ENCODE assay signal across 8 cellular contexts in genomic region chr3:153768559-153769469, GRCh38.
DNase-seq lines count a peak whose midpoint lies in the region; ATAC-seq and TF ChIP-seq lines count a peak whose summit lies in the region.

No MANE protein-coding gene starts in this region.

- no peaks in the 10 kb centered on the region for H3K27me3 ChIP-seq in left lung

- peak; percentile 5 for DNase-seq in AG04449 (ENCODE audit: low read depth, low spot score)
- DNase-seq in NCI-H1105 (lab: John Stamatoyannopoulos, UW), result peak; percentile 41
- DNase-seq in UCSD-AML1 (lab: John Stamatoyannopoulos, UW; ENCODE audit: unreplicated experiment), result peak; percentile 28
- DNase-seq in cerebellar cortex (ENCODE audit: low spot score), result peak; percentile 21
- DNase-seq in left lung, result no peak
- DNase-seq in stimulated activated CD8-positive, alpha-beta memory T cell treated with anti-CD3 and anti-CD28 coated beads, Interleukin-2, amount 100 ng/mL, for 1 hour (ENCODE audit: low read depth in 2 of 2), result peak; percentile 21

- intact Hi-C loops in left lung (cut with DNase I), result loop anchor here in 1 of 2 donors (5.0 to 10.0 kb wide), 2 partner anchors 607 to 724 kb away; partner anchors contain the start of gene RAP2B

- CTCF ChIA-PET in AG04449 (lab: Yijun Ruan, JAX), result interaction anchor here (0.7 to 3.2 kb wide), 12 partner anchors 11 to 755 kb away, joined by 3 to 25 read pairs (median 4); no protein-coding TSS in a partner anchor

- no peaks in the 10 kb centered on the region for H3K36me3 ChIP-seq in left lung

- peaks cover 0 to 7% of the 10 kb centered on the region in 2 donors for H3K9me3 ChIP-seq in left lung

- no peak overlapping the region for H3K4me3 ChIP-seq in AG04449 (ENCODE audit: low read depth, low read length)
- H3K4me3 ChIP-seq in left lung, result no peak overlapping the region

- H3K27ac ChIP-seq in left lung, result no peak overlapping the region

- TF ChIP-seq CTCF in AG04449 (IDR thresholded peaks at IDR 0.05; ENCODE audit: insufficient read depth, low read length, missing control alignments), result peak; percentile 86
- TF ChIP-seq CTCF in left lung (IDR thresholded peaks at IDR 0.05), result peak; percentile 72 to 75

- ATAC-seq in GM18502 (IDR thresholded peaks at IDR 0.05; ENCODE audit: poor library complexity, unreplicated experiment) (peak; percentile 97), HG02840 (IDR thresholded peaks at IDR 0.05; ENCODE audit: low FRiP score, unreplicated experiment) (peak; percentile 79), left lung (peak; percentile 99)

- no peaks in the 10 kb centered on the region for H3K4me1 ChIP-seq in left lung

- POLR2A ChIA-PET in AG04449 (lab: Yijun Ruan, JAX), result no interaction called here

Comparison
In these comparisons a context has a peak if more than half of its experiments do, and no peak if none do; other contexts are left out.
1. DNase-seq: peak in AG04449 (single experiment), NCI-H1105 (single experiment), UCSD-AML1 (single experiment), cerebellar cortex (single experiment) and stimulated activated CD8-positive, alpha-beta memory T cell treated with anti-CD3 and anti-CD28 coated beads, Interleukin-2, amount 100 ng/mL, for 1 hour (2 of 2); none in left lung (0 of 2).
2. Peak in every context shown above with its lines, with median percentiles within 50 percentile points of each other: ATAC-seq.